ENCODE assay signal across 1 cellular context in the genomic region with DNA sequence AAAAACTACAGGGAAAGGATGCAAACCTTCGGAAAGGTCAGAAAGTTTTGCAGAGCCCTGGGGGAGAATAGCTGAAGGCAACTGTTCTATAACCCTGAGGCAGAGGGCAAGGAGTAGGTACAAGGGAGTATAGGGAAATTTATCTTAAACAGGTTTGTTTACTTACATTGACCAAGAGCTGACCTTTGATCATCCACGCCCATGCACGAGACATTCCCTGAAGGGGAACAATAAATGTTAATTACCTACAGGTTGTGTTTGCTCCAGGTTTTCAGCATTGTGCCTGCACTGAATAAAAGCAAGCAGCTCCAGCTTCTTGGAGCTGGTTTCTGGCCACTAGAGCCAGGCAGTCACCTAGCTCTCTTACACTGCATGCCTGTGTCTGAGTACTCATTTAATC.
TF ChIP-seq lines count a peak whose summit lies in the region.

No MANE protein-coding gene starts in this region.

TF ChIP-seq in HepG2, 621 proteins besides CTCF, POLR2A, EP300 and RAD21 (continued from another document):
- TF ChIP-seq MNT (IDR thresholded peaks at IDR 0.05), result no peak
- no peak for TF ChIP-seq HNRNPUL1 (IDR thresholded peaks at IDR 0.05; ENCODE audit: low read depth, low read length)
- TF ChIP-seq KLF9 (CRISPR knock-in tag; IDR thresholded peaks at IDR 0.05; ENCODE audit: low read depth), result no peak
- no peak for TF ChIP-seq PAWR (CRISPR knock-in tag; IDR thresholded peaks at IDR 0.05; ENCODE audit: borderline replicate concordance)
- TF ChIP-seq ZBTB37 (CRISPR knock-in tag; IDR thresholded peaks at IDR 0.05), result no peak
- TF ChIP-seq, protein P1, sequence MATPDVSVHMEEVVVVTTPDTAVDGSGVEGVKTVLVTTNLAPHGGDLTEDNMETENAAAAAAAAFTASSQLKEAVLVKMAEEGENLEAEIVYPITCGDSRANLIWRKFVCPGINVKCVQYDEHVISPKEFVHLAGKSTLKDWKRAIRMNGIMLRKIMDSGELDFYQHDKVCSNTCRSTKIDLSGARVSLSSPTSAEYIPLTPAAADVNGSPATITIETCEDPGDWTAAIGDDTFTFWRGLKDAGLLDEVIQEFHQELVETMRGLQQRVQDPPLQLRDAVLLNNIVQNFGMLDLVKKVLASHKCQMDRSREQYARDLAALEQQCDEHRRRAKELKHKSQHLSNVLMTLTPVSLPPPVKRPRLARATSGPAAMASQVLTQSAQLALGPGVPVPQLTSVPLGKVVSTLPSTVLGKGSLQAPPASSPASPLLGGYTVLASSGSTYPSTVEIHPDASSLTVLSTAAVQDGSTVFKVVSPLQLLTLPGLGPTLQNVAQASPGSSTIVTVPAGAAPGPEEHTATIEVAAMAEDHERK (CRISPR knock-in tag; IDR thresholded peaks at IDR 0.05; ENCODE audit: low read depth), result no peak
- no peak for TF ChIP-seq POGK (CRISPR knock-in tag; conservative IDR thresholded peaks at IDR 0.05)
- 0 out of 2 replicates have a peak, but pooled peaks have one; percentile 5 for TF ChIP-seq CEBPG (CRISPR knock-in tag; IDR thresholded peaks at IDR 0.05)
- peak; percentile 55; the same call in 1 of the 2 replicates for TF ChIP-seq NCOA2 (CRISPR knock-in tag; IDR thresholded peaks at IDR 0.05)
- TF ChIP-seq DR1 (CRISPR knock-in tag; IDR thresholded peaks at IDR 0.05), result no peak
- no peak for TF ChIP-seq MXD4 (CRISPR knock-in tag; IDR thresholded peaks at IDR 0.05)
- TF ChIP-seq ZC3H4 (CRISPR knock-in tag; IDR thresholded peaks at IDR 0.05; ENCODE audit: borderline replicate concordance), result no peak
- TF ChIP-seq MEF2D (CRISPR knock-in tag; IDR thresholded peaks at IDR 0.05), result no peak
- TF ChIP-seq NPAS2 (CRISPR knock-in tag; IDR thresholded peaks at IDR 0.05; ENCODE audit: borderline replicate concordance), result no peak
- 0 out of 2 replicates have a peak, but pooled peaks have one; percentile 38 for TF ChIP-seq HOXA3 (CRISPR knock-in tag; IDR thresholded peaks at IDR 0.05)
- peak; percentile 81 for TF ChIP-seq GATAD2A (CRISPR knock-in tag; IDR thresholded peaks at IDR 0.05)
